Comparison of ENCODE assay signal across 8 cellular contexts in genomic region chr12:118373628-118374027, GRCh38. TPM values are rescaled to one million over a fixed set of nuclear protein-coding genes. Genes with fewer than 3 reads are reported as not detected.
DNase-seq lines count a peak whose midpoint lies in the region; ATAC-seq, FAIRE-seq and TF ChIP-seq lines count a peak whose summit lies in the region.

No MANE protein-coding gene starts in this region.

- H3K79me1 ChIP-seq in H9 (ENCODE audit: insufficient read depth, low read depth, low read length, poor library complexity, severe bottlenecking), result peaks cover 7% of the 10 kb centered on the region

- no peak overlapping the region for H3K23ac ChIP-seq in H9 (ENCODE audit: insufficient read length, low read depth, low read length)

- no peaks in the 10 kb centered on the region for H3K27me3 ChIP-seq in H9 (ENCODE audit: insufficient read depth, low read length)
- no peaks in the 10 kb centered on the region for H3K27me3 ChIP-seq in foreskin keratinocyte
- H3K27me3 ChIP-seq in skeletal muscle tissue (ENCODE audit: control insufficient read depth in 3 of 3, insufficient read depth in 3 of 3, low read length in 3 of 3), result no peaks in the 10 kb centered on the region

- no peak overlapping the region for H2BK15ac ChIP-seq in H9 (ENCODE audit: low read depth, low read length)

- H3K27ac ChIP-seq in H9 (ENCODE audit: insufficient read length, low read depth, low read length) (no peak overlapping the region), VCaP (peak overlapping the region; percentile 83; the same call in 1 of the 2 replicates), foreskin keratinocyte (peak overlapping the region; percentile 64), skeletal muscle tissue (ENCODE audit: low read depth, low read length) (peak overlapping the region; percentile 92)

- peaks cover 37 to 41% of the 10 kb centered on the region in 2 experiments for H3K4me1 Mint-ChIP-seq in H9

- H3K9ac ChIP-seq in H9 (ENCODE audit: extremely low read depth, insufficient read length, low read length) (no peak overlapping the region), skeletal muscle tissue (ENCODE audit: low read depth in 1 of 3, low read length in 3 of 3) (peak overlapping the region; percentile 69 to 96 (median 82))

- H4K8ac ChIP-seq in H9 (replicated peaks; ENCODE audit: insufficient read length, low read depth, low read length), result no peak overlapping the region

- no peak overlapping the region for H3T11ph ChIP-seq in H9 (ENCODE audit: low read length)

- H2AK5ac ChIP-seq in H9 (ENCODE audit: insufficient read length, low read length), result no peak overlapping the region

- no peak overlapping the region for H2BK5ac ChIP-seq in H9 (ENCODE audit: insufficient read length, low read length)

- DNase-seq in H9 (no peak), foreskin keratinocyte (no peak), HT-29 (ENCODE audit: low spot score) (no peak), GM12892 (ENCODE audit: insufficient read length) (no peak)

- H3K23me2 ChIP-seq in H9 (ENCODE audit: insufficient read length, low read depth, low read length, poor library complexity, severe bottlenecking), result peaks cover 37% of the 10 kb centered on the region

- WGBS in H9 (ENCODE audit: extremely low coverage, insufficient read length, low lambda C conversion rate), result no CpG with 5 or more reads among the region's 5 CpGs

- peak overlapping the region; percentile 56 for H3K4me2 ChIP-seq in H9 (ENCODE audit: insufficient read depth, insufficient read length, low read length)

- H3K4ac ChIP-seq in H9 (ENCODE audit: low read depth, low read length), result no peak overlapping the region

- no peak overlapping the region for H4K5ac ChIP-seq in H9 (ENCODE audit: insufficient read length, low read depth, low read length)

- peaks cover 8% of the 10 kb centered on the region; the same call in 1 of the 2 replicates for H3K79me2 ChIP-seq in H9 (ENCODE audit: insufficient read depth, low read length)

- no peak overlapping the region for H2AFZ ChIP-seq in H9 (ENCODE audit: low read length)

- H3K9me3 ChIP-seq in H9 (ENCODE audit: control insufficient read depth, low read depth, low read length) (no peaks in the 10 kb centered on the region), skeletal muscle tissue (ENCODE audit: control insufficient read depth in 3 of 3, low read length in 3 of 3) (no peaks in the 10 kb centered on the region)

- H2BK12ac ChIP-seq in H9 (ENCODE audit: insufficient read length, low read depth, low read length), result no peak overlapping the region

- no peaks in the 10 kb centered on the region for H3K9me3 Mint-ChIP-seq in H9

- no peak overlapping the region for H3K56ac ChIP-seq in H9 (ENCODE audit: insufficient read length, low read depth, low read length)

- peak overlapping the region; percentile 86 to 97 for H3K4me3 Mint-ChIP-seq in H9

- TF ChIP-seq POLR2A in GM12892 (IDR thresholded peaks at IDR 0.05; ENCODE audit: low read depth, low read length), result no peak

- H3K27me3 Mint-ChIP-seq in H9 (ENCODE audit: low read depth), result peaks cover 29% of the 10 kb centered on the region

- H4K20me1 ChIP-seq in H9 (ENCODE audit: control insufficient read depth, insufficient read depth, insufficient read length), result no peaks in the 10 kb centered on the region

- no peak overlapping the region for H4K91ac ChIP-seq in H9 (ENCODE audit: insufficient read length, low read depth, low read length)

- TF ChIP-seq CTCF in H9 (conservative IDR thresholded peaks at IDR 0.05) (no peak), VCaP (conservative IDR thresholded peaks at IDR 0.05) (no peak), foreskin keratinocyte (conservative IDR thresholded peaks at IDR 0.05) (no peak)

- H3K4me1 ChIP-seq in H9 (ENCODE audit: insufficient read depth, low read length), result peaks cover 3% of the 10 kb centered on the region; the same call in 1 of the 2 replicates
- H3K4me1 ChIP-seq in foreskin keratinocyte, result peaks cover 4% of the 10 kb centered on the region
- H3K4me1 ChIP-seq in skeletal muscle tissue (ENCODE audit: control insufficient read depth in 3 of 3, insufficient read depth in 3 of 3, low read length in 3 of 3), result peaks cover 27 to 47% (median 44%) of the 10 kb centered on the region in 3 donors

- no peak for ATAC-seq in foreskin keratinocyte
- no peak for ATAC-seq in HG02678 (IDR thresholded peaks at IDR 0.05; ENCODE audit: unreplicated experiment)
- no peak for ATAC-seq in HG03108 (IDR thresholded peaks at IDR 0.05; ENCODE audit: unreplicated experiment)

- no peak overlapping the region for H3K14ac ChIP-seq in H9 (ENCODE audit: insufficient read depth, low read length)

- H2BK20ac ChIP-seq in H9 (ENCODE audit: low read depth, low read length, poor library complexity, severe bottlenecking), result no peak overlapping the region

- no peaks in the 10 kb centered on the region for H3K36me3 ChIP-seq in skeletal muscle tissue (ENCODE audit: control insufficient read depth in 3 of 3, insufficient read depth in 3 of 3, low read length in 3 of 3)

- H2BK120ac ChIP-seq in H9 (ENCODE audit: low read depth, low read length, poor library complexity, severe bottlenecking), result no peak overlapping the region

- no peak overlapping the region for H3K18ac ChIP-seq in H9 (ENCODE audit: insufficient read length, low read depth, low read length)

- no peaks in the 10 kb centered on the region; a peak in 1 of 7 replicates for H3K36me3 Mint-ChIP-seq in H9 (ENCODE audit: insufficient read depth in 1 of 3, low read depth in 3 of 3)

- H3K27ac Mint-ChIP-seq in H9, result peak overlapping the region in 1 of 3 experiments; percentile 91; a peak in 1 of 7 replicates

- FAIRE-seq in GM12892 (lab: Jason Lieb, UNC), result no peak

- peak overlapping the region; percentile 66 to 93 (median 79) for H3K4me3 ChIP-seq in skeletal muscle tissue (ENCODE audit: low read length in 3 of 3)

RNA-seq across cellular contexts. Expression of gene TAOK3, which starts 0.9 kb away (rescaled TPM):
- total RNA-seq in H9 (2021), result 4.2 and 5.2 TPM in 2 replicates
- 30.4 and 31.7 TPM in 2 replicates for total RNA-seq in foreskin keratinocyte
- 8.7 and 10.4 TPM in 2 replicates for polyA plus RNA-seq in foreskin keratinocyte
- 9.4 TPM for total RNA-seq in skeletal muscle tissue
- total RNA-seq in HT-29 (2014; rRNA removed; shearing (Covaris generic)), result 3.1 and 5.5 TPM in 2 replicates
- 44.0 TPM for polyA plus RNA-seq in GM12892 (2012; ENCODE audit: missing spikeins)

RNA-seq across cellular contexts. Expression of gene SUDS3, which starts 2.7 kb away (rescaled TPM):
- 50.3 and 50.5 TPM in 2 replicates for total RNA-seq in H9 (2021)
- total RNA-seq in foreskin keratinocyte, result 32.7 and 32.8 TPM in 2 replicates
- 9.9 and 11.4 TPM in 2 replicates for polyA plus RNA-seq in foreskin keratinocyte
- 26.1 TPM for total RNA-seq in skeletal muscle tissue
- 32.2 and 33.6 TPM in 2 replicates for total RNA-seq in HT-29 (2014; rRNA removed; shearing (Covaris generic))
- polyA plus RNA-seq in GM12892 (2012; ENCODE audit: missing spikeins), result 19.8 TPM
